Comparison of ENCODE assay signal across 9 cellular contexts in genomic region chr4:40196260-40196659, GRCh38. TPM values are rescaled to one million over a fixed set of nuclear protein-coding genes. Genes with fewer than 3 reads are reported as not detected.
DNase-seq lines count a peak whose midpoint lies in the region; ATAC-seq lines count a peak whose summit lies in the region.
"Had no signal": no experiment of that assay in that cellular context is flagged by ENCODE, and none has a peak within 500 bp of the region (broad histone marks: within the 10 kb centered on the region; RNA-seq: fewer than 3 reads in every experiment).

No MANE protein-coding gene starts in this region.

- H3K4me3 Mint-ChIP-seq in CD4-positive, alpha-beta memory T cell = peak overlapping the region; percentile 95 to 100 (median 98)
- peak overlapping the region; percentile 95 for H3K4me3 Mint-ChIP-seq in activated T-helper 1 cell treated with anti-CD3 and anti-CD28 coated beads, Interleukin-12 subunit alpha, Interleukin-12 subunit beta, Interleukin-2, Interleukin-4 antibody, amounts not matched to agents 30 ng/mL and 10 ng/mL and 1 ng/mL, durations not matched to agents 14 hours and 24 hours and 36 hours
- peak overlapping the region; percentile 97 to 100 (median 99) for H3K4me3 Mint-ChIP-seq in naive B cell

- intact Hi-C loops in CD4-positive, alpha-beta memory T cell (cut with micrococcal nuclease) = loop anchor here (5.0 to 10.0 kb wide), 4 partner anchors 499 to 1531 kb away; partner anchors contain the start of genes KLF3, SMIM14 and UBE2K
- intact Hi-C loops in activated T-helper 1 cell treated with anti-CD3 and anti-CD28 coated beads, Interleukin-12 subunit alpha, Interleukin-12 subunit beta, Interleukin-2, Interleukin-4 antibody, amounts not matched to agents 30 ng/mL and 10 ng/mL and 1 ng/mL, durations not matched to agents 14 hours and 24 hours and 36 hours (cut with micrococcal nuclease) = loop anchor here (1.0 to 5.0 kb wide), 3 partner anchors 113 to 844 kb away; no protein-coding TSS in a partner anchor

- no peaks in the 10 kb centered on the region for H3K27me3 Mint-ChIP-seq in CD4-positive, alpha-beta memory T cell
- no peaks in the 10 kb centered on the region for H3K27me3 Mint-ChIP-seq in activated T-helper 1 cell treated with anti-CD3 and anti-CD28 coated beads, Interleukin-12 subunit alpha, Interleukin-12 subunit beta, Interleukin-2, Interleukin-4 antibody, amounts not matched to agents 30 ng/mL and 10 ng/mL and 1 ng/mL, durations not matched to agents 14 hours and 24 hours and 36 hours (ENCODE audit: insufficient read depth)
- H3K27me3 Mint-ChIP-seq in naive B cell = no peaks in the 10 kb centered on the region

- H3K9me3 ChIP-seq in CD4-positive, alpha-beta memory T cell (ENCODE audit: control insufficient read depth in 1 of 2, low read length in 2 of 2) = no peaks in the 10 kb centered on the region
- no peaks in the 10 kb centered on the region for H3K9me3 ChIP-seq in HUES6 (ENCODE audit: control insufficient read depth, insufficient read depth, low read depth, low read length)

- no peak for DNase-seq in CD4-positive, alpha-beta memory T cell
- DNase-seq in activated T-helper 1 cell treated with anti-CD3 and anti-CD28 coated beads, Interleukin-12 subunit alpha, Interleukin-12 subunit beta, Interleukin-2, Interleukin-4 antibody, amounts not matched to agents 30 ng/mL and 10 ng/mL and 1 ng/mL, durations not matched to agents 14 hours and 24 hours and 36 hours (ENCODE audit: low spot score) = no peak
- DNase-seq in naive B cell (no peak), pons (ENCODE audit: low spot score) (no peak), NCI-H1105 (lab: John Stamatoyannopoulos, UW) (no peak), Kasumi-1 (lab: John Stamatoyannopoulos, UW) (no peak)
- DNase-seq: occipital lobe had no signal

- H3K27ac ChIP-seq in CD4-positive, alpha-beta memory T cell (ENCODE audit: low read depth, low read length) = peak overlapping the region; percentile 99
- H3K27ac ChIP-seq in HUES6 (ENCODE audit: low read depth, low read length) = peak overlapping the region; percentile 47; the same call in 1 of the 2 replicates

- ATAC-seq in naive B cell (ENCODE audit: low read depth in 2 of 2) = no peak
- ATAC-seq in GM19452 (IDR thresholded peaks at IDR 0.05; ENCODE audit: unreplicated experiment) = no peak

- H3K27ac Mint-ChIP-seq in CD4-positive, alpha-beta memory T cell = peak overlapping the region; percentile 98 to 100 (median 100)
- peak overlapping the region; percentile 97 for H3K27ac Mint-ChIP-seq in activated T-helper 1 cell treated with anti-CD3 and anti-CD28 coated beads, Interleukin-12 subunit alpha, Interleukin-12 subunit beta, Interleukin-2, Interleukin-4 antibody, amounts not matched to agents 30 ng/mL and 10 ng/mL and 1 ng/mL, durations not matched to agents 14 hours and 24 hours and 36 hours
- H3K27ac Mint-ChIP-seq in naive B cell = peak overlapping the region; percentile 94 to 100 (median 100)

- no peak overlapping the region for H3K9ac ChIP-seq in HUES6 (ENCODE audit: low read length)

- peaks cover 31 to 85% (median 41%) of the 10 kb centered on the region in 4 donors for H3K4me1 Mint-ChIP-seq in CD4-positive, alpha-beta memory T cell
- peaks cover 70% of the 10 kb centered on the region for H3K4me1 Mint-ChIP-seq in activated T-helper 1 cell treated with anti-CD3 and anti-CD28 coated beads, Interleukin-12 subunit alpha, Interleukin-12 subunit beta, Interleukin-2, Interleukin-4 antibody, amounts not matched to agents 30 ng/mL and 10 ng/mL and 1 ng/mL, durations not matched to agents 14 hours and 24 hours and 36 hours (ENCODE audit: low read depth)
- peaks cover 69 to 72% (median 71%) of the 10 kb centered on the region in 3 donors for H3K4me1 Mint-ChIP-seq in naive B cell

- peaks cover 0 to 5% (median 0%) of the 10 kb centered on the region in 8 donors for H3K9me3 Mint-ChIP-seq in CD4-positive, alpha-beta memory T cell
- peaks cover 5% of the 10 kb centered on the region for H3K9me3 Mint-ChIP-seq in activated T-helper 1 cell treated with anti-CD3 and anti-CD28 coated beads, Interleukin-12 subunit alpha, Interleukin-12 subunit beta, Interleukin-2, Interleukin-4 antibody, amounts not matched to agents 30 ng/mL and 10 ng/mL and 1 ng/mL, durations not matched to agents 14 hours and 24 hours and 36 hours
- no peaks in the 10 kb centered on the region for H3K9me3 Mint-ChIP-seq in naive B cell

- peak overlapping the region; percentile 84 to 98 for H3K4me3 ChIP-seq in CD4-positive, alpha-beta memory T cell (ENCODE audit: low read length in 2 of 2)
- H3K4me3 ChIP-seq in HUES6 (ENCODE audit: low read depth, low read length) = no peak overlapping the region

- CTCF ChIA-PET in CD4-positive, alpha-beta memory T cell (lab: Charles Lee; ENCODE audit: partially characterized antibody) = interaction anchor here (1.8 to 7.7 kb wide), 8 partner anchors 8 to 121 kb away, joined by 5 to 115 read pairs (median 12); no protein-coding TSS in a partner anchor

- no peaks in the 10 kb centered on the region for H3K27me3 ChIP-seq in CD4-positive, alpha-beta memory T cell (ENCODE audit: insufficient read depth, low read length)
- no peaks in the 10 kb centered on the region for H3K27me3 ChIP-seq in HUES6 (ENCODE audit: control insufficient read depth, insufficient read depth, low read length)

- H3K4me1 ChIP-seq in CD4-positive, alpha-beta memory T cell (ENCODE audit: insufficient read depth, low read length) = peaks cover 43% of the 10 kb centered on the region
- peaks cover 44% of the 10 kb centered on the region for H3K4me1 ChIP-seq in HUES6 (ENCODE audit: control insufficient read depth, insufficient read depth, low read length)

- no peaks in the 10 kb centered on the region for H3K36me3 ChIP-seq in CD4-positive, alpha-beta memory T cell (ENCODE audit: insufficient read depth, low read length)
- no peaks in the 10 kb centered on the region for H3K36me3 ChIP-seq in HUES6 (ENCODE audit: control insufficient read depth, insufficient read depth, low read length)

- POLR2A ChIA-PET in CD4-positive, alpha-beta memory T cell (lab: Charles Lee; ENCODE audit: partially characterized antibody) = interaction anchor here (0.6 to 27.4 kb wide), 13 partner anchors 10 to 543 kb away, joined by 3 to 1182 read pairs (median 16); partner anchors contain the start of gene N4BP2

- H3K36me3 Mint-ChIP-seq in CD4-positive, alpha-beta memory T cell = peaks cover 18 to 49% of the 10 kb centered on the region in 2 donors
- peaks cover 30% of the 10 kb centered on the region for H3K36me3 Mint-ChIP-seq in activated T-helper 1 cell treated with anti-CD3 and anti-CD28 coated beads, Interleukin-12 subunit alpha, Interleukin-12 subunit beta, Interleukin-2, Interleukin-4 antibody, amounts not matched to agents 30 ng/mL and 10 ng/mL and 1 ng/mL, durations not matched to agents 14 hours and 24 hours and 36 hours (ENCODE audit: low read depth)
- H3K36me3 Mint-ChIP-seq in naive B cell = peaks cover 26 to 29% of the 10 kb centered on the region in 2 donors

RNA-seq across cellular contexts. Expression of gene RHOH, which starts 0.6 kb away (rescaled TPM):
- total RNA-seq in CD4-positive, alpha-beta memory T cell = 100 to 1,000 TPM; 198 to 200 TPM
- polyA plus RNA-seq in CD4-positive, alpha-beta memory T cell = 100 to 1,000 TPM; 266 to 486 TPM
- 105 and 111 TPM in 2 replicates for total RNA-seq in activated T-helper 1 cell treated with anti-CD3 and anti-CD28 coated beads, Interleukin-12 subunit alpha, Interleukin-12 subunit beta, Interleukin-2, Interleukin-4 antibody, amounts not matched to agents 30 ng/mL and 10 ng/mL and 1 ng/mL, durations not matched to agents 14 hours and 24 hours and 36 hours
- polyA plus RNA-seq in naive B cell (ENCODE audit: low read depth in 6 of 6) = 100 to 1,000 TPM; 411 to 590 (median 456) TPM
